1 cellular context compared by ENCODE assay signal in genomic region chr4:163494360-163495241, GRCh38.
TF ChIP-seq lines count a peak whose summit lies in the region.

Gene TMA16, plus strand, starts transcription at chr4:163494690. Its CDS starts 112 bp downstream, at chr4:163494802.

TF ChIP-seq in WTC11, 78 proteins besides CTCF, POLR2A, EP300 and RAD21 (continued from another document and continues in another):
- TF ChIP-seq, protein P1, sequence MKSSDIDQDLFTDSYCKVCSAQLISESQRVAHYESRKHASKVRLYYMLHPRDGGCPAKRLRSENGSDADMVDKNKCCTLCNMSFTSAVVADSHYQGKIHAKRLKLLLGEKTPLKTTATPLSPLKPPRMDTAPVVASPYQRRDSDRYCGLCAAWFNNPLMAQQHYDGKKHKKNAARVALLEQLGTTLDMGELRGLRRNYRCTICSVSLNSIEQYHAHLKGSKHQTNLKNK (CRISPR knock-in tag; IDR thresholded peaks at IDR 0.05) = no peak
- TF ChIP-seq ZNF671 (CRISPR knock-in tag; IDR thresholded peaks at IDR 0.05) (no peak), ELF4 (CRISPR knock-in tag; IDR thresholded peaks at IDR 0.05; ENCODE audit: low read depth) (no peak), JAZF1 (CRISPR knock-in tag; IDR thresholded peaks at IDR 0.05) (no peak), ZBTB21 (CRISPR knock-in tag; IDR thresholded peaks at IDR 0.05; ENCODE audit: borderline replicate concordance) (no peak), HMGXB4 (CRISPR knock-in tag; IDR thresholded peaks at IDR 0.05) (peak; percentile 57), SOX15 (CRISPR knock-in tag; IDR thresholded peaks at IDR 0.05) (no peak), ZNF416 (CRISPR knock-in tag; IDR thresholded peaks at IDR 0.05) (no peak), SMAD3 (CRISPR knock-in tag; IDR thresholded peaks at IDR 0.05; ENCODE audit: borderline replicate concordance) (0 out of 2 replicates have a peak, but pooled peaks have one; percentile 52), TEAD4 (CRISPR knock-in tag; IDR thresholded peaks at IDR 0.05) (no peak), ATF1 (CRISPR knock-in tag; IDR thresholded peaks at IDR 0.05) (no peak), ZNF423 (CRISPR knock-in tag; IDR thresholded peaks at IDR 0.05) (0 out of 2 replicates have a peak, but pooled peaks have one; percentile 14), AFF4 (CRISPR knock-in tag; IDR thresholded peaks at IDR 0.05; ENCODE audit: borderline replicate concordance) (no peak), CBFB (CRISPR knock-in tag; IDR thresholded peaks at IDR 0.05; ENCODE audit: low read depth) (no peak), MAX (CRISPR knock-in tag; IDR thresholded peaks at IDR 0.05) (peak; percentile 98), NR2C2 (CRISPR knock-in tag; IDR thresholded peaks at IDR 0.05) (peak; percentile 41; the same call in 1 of the 2 replicates), ZNF317 (CRISPR knock-in tag; IDR thresholded peaks at IDR 0.05; ENCODE audit: borderline replicate concordance, low read depth) (no peak), ZNF138 (CRISPR knock-in tag; conservative IDR thresholded peaks at IDR 0.05) (0 out of 2 replicates have a peak, but pooled peaks have one; percentile 18), RELA (CRISPR knock-in tag; IDR thresholded peaks at IDR 0.05; ENCODE audit: borderline replicate concordance) (no peak), NR1H2 (CRISPR knock-in tag; IDR thresholded peaks at IDR 0.05) (no peak), NFE2L1 (CRISPR knock-in tag; IDR thresholded peaks at IDR 0.05) (peak; percentile 73), JUN (CRISPR knock-in tag; IDR thresholded peaks at IDR 0.05) (peak; percentile 30; the same call in 1 of the 2 replicates), NFYB (CRISPR knock-in tag; conservative IDR thresholded peaks at IDR 0.05; ENCODE audit: low read depth) (peak; percentile 46), AR (CRISPR knock-in tag; IDR thresholded peaks at IDR 0.05) (no peak), ZNF281 (CRISPR knock-in tag; IDR thresholded peaks at IDR 0.05) (peak; percentile 48), MYBL2 (CRISPR knock-in tag; IDR thresholded peaks at IDR 0.05) (peak; percentile 85)
- TF ChIP-seq, protein P2, sequence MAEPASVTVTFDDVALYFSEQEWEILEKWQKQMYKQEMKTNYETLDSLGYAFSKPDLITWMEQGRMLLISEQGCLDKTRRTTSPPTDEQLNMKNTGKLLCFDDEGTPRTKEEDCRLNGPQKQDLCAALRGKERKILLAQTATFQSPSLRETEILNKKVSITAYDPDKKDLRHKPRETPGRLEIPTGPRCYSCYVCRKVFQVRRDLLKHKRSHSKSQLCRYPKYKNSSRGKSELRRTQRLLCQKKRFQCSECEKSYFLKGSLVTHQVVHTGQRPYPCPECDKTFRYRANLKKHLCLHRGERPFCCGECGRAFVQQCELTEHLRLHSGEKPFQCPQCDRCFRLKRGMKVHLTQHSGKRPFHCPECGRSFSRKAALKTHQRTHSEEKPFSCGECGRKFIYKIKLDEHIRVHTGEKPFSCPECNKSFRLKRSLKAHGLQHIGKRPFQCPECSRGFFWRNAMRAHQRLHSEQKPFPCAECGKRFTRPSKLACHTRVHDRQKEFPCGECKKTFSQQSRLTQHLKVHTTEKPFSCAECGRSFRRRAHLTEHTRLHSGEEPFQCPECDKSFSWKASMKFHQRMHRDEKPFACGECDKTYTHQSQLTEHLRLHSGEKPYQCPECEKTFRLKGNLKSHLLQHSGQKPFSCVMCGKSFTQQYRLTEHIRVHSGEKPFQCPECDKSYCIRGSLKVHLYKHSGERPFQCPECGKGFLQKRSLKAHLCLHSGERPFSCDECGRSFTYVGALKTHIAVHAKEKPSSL (CRISPR knock-in tag; conservative IDR thresholded peaks at IDR 0.05) = no peak
- TF ChIP-seq, protein P3, sequence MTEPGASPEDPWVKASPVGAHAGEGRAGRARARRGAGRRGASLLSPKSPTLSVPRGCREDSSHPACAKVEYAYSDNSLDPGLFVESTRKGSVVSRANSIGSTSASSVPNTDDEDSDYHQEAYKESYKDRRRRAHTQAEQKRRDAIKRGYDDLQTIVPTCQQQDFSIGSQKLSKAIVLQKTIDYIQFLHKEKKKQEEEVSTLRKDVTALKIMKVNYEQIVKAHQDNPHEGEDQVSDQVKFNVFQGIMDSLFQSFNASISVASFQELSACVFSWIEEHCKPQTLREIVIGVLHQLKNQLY (CRISPR knock-in tag; IDR thresholded peaks at IDR 0.05) = peak; percentile 79; the same call in 1 of the 2 replicates
- TF ChIP-seq, protein P4, sequence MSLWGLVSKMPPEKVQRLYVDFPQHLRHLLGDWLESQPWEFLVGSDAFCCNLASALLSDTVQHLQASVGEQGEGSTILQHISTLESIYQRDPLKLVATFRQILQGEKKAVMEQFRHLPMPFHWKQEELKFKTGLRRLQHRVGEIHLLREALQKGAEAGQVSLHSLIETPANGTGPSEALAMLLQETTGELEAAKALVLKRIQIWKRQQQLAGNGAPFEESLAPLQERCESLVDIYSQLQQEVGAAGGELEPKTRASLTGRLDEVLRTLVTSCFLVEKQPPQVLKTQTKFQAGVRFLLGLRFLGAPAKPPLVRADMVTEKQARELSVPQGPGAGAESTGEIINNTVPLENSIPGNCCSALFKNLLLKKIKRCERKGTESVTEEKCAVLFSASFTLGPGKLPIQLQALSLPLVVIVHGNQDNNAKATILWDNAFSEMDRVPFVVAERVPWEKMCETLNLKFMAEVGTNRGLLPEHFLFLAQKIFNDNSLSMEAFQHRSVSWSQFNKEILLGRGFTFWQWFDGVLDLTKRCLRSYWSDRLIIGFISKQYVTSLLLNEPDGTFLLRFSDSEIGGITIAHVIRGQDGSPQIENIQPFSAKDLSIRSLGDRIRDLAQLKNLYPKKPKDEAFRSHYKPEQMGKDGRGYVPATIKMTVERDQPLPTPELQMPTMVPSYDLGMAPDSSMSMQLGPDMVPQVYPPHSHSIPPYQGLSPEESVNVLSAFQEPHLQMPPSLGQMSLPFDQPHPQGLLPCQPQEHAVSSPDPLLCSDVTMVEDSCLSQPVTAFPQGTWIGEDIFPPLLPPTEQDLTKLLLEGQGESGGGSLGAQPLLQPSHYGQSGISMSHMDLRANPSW (CRISPR knock-in tag; conservative IDR thresholded peaks at IDR 0.05; ENCODE audit: low read depth) = no peak
- TF ChIP-seq, protein P5, sequence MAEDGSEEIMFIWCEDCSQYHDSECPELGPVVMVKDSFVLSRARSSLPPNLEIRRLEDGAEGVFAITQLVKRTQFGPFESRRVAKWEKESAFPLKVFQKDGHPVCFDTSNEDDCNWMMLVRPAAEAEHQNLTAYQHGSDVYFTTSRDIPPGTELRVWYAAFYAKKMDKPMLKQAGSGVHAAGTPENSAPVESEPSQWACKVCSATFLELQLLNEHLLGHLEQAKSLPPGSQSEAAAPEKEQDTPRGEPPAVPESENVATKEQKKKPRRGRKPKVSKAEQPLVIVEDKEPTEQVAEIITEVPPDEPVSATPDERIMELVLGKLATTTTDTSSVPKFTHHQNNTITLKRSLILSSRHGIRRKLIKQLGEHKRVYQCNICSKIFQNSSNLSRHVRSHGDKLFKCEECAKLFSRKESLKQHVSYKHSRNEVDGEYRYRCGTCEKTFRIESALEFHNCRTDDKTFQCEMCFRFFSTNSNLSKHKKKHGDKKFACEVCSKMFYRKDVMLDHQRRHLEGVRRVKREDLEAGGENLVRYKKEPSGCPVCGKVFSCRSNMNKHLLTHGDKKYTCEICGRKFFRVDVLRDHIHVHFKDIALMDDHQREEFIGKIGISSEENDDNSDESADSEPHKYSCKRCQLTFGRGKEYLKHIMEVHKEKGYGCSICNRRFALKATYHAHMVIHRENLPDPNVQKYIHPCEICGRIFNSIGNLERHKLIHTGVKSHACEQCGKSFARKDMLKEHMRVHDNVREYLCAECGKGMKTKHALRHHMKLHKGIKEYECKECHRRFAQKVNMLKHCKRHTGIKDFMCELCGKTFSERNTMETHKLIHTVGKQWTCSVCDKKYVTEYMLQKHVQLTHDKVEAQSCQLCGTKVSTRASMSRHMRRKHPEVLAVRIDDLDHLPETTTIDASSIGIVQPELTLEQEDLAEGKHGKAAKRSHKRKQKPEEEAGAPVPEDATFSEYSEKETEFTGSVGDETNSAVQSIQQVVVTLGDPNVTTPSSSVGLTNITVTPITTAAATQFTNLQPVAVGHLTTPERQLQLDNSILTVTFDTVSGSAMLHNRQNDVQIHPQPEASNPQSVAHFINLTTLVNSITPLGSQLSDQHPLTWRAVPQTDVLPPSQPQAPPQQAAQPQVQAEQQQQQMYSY (CRISPR knock-in tag; IDR thresholded peaks at IDR 0.05) = no peak
